17 cellular contexts compared by ENCODE assay signal in the genomic region with DNA sequence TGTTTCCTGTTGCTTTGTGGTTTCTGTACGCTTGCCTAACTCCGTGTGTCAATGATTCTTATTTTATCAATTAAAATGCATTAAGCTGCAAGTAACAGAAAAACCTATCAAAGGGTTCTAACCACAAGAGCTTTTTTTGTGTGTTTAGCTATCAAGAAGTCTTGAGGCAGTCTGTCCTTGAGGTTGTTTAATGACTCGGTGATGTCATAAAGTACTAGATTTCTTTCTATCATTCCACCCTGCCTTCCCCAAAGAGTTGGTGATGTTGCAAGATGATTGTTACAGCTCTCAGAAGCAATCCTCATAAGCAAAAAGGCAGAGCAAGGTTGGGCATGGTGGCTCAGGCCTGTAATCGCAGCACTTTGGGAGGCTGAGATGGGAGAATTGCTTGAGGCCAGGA. TPM values are rescaled to one million over a fixed set of nuclear protein-coding genes. Genes with fewer than 3 reads are reported as not detected.
DNase-seq lines count a peak whose midpoint lies in the region; ATAC-seq and TF ChIP-seq lines count a peak whose summit lies in the region.
"Had no signal": no experiment of that assay in that cellular context is flagged by ENCODE, and none has a peak within 500 bp of the region (broad histone marks: within the 10 kb centered on the region; RNA-seq: fewer than 3 reads in every experiment).

No MANE protein-coding gene starts in this region.

- H3K27me3 Mint-ChIP-seq in chondrocyte (ENCODE audit: low read depth), result no peaks in the 10 kb centered on the region
- H3K27me3 Mint-ChIP-seq: activated CD4-positive, alpha-beta memory T cell treated with anti-CD3 and anti-CD28 coated beads for 36 hours had no signal

- H3K4me3 ChIP-seq in HEK293 (ENCODE audit: low read depth, low read length) (no peak overlapping the region), foreskin fibroblast (ENCODE audit: low read depth in 1 of 2, low read length in 2 of 2) (no peak overlapping the region)
- H3K4me3 ChIP-seq: GM23338 had no signal

- no peaks in the 10 kb centered on the region for H3K36me3 ChIP-seq in HEK293 (ENCODE audit: control insufficient read depth in 2 of 2, insufficient read depth in 1 of 2, low read length in 2 of 2)

- H3K4me1 ChIP-seq in HEK293 (ENCODE audit: control insufficient read depth, insufficient read depth, low read length), result no peaks in the 10 kb centered on the region

- no peaks in the 10 kb centered on the region for H3K9me3 Mint-ChIP-seq in chondrocyte (ENCODE audit: low read depth)
- H3K9me3 Mint-ChIP-seq: activated CD4-positive, alpha-beta memory T cell treated with anti-CD3 and anti-CD28 coated beads for 36 hours; activated T-helper 2 cell treated with anti-CD3 and anti-CD28 coated beads, Interferon-gamma antibody, Interleukin-2, Interleukin-4, amounts not matched to agents 10 μg/mL and 5 μg/mL and 100 μg/mL, durations not matched to agents 14 hours and 24 hours and 36 hours; GM23338; stimulated activated effector memory CD8-positive, alpha-beta T cell treated with anti-CD3 and anti-CD28 coated beads, Interleukin-12 subunit alpha, Interleukin-12 subunit beta, amount 100 ng/mL, for 72 hours had no signal

- H3K36me3 Mint-ChIP-seq in chondrocyte (ENCODE audit: low read depth), result peaks cover 2% of the 10 kb centered on the region
- H3K36me3 Mint-ChIP-seq: activated CD4-positive, alpha-beta memory T cell treated with anti-CD3 and anti-CD28 coated beads for 36 hours; stimulated activated effector memory CD8-positive, alpha-beta T cell treated with anti-CD3 and anti-CD28 coated beads, Interleukin-12 subunit alpha, Interleukin-12 subunit beta, amount 100 ng/mL, for 72 hours had no signal

- peaks cover 23% of the 10 kb centered on the region for H3K4me1 Mint-ChIP-seq in chondrocyte (ENCODE audit: low read depth)
- H3K4me1 Mint-ChIP-seq: GM23338 had no signal

- no peaks in the 10 kb centered on the region for H3K9me3 ChIP-seq in HEK293 (ENCODE audit: control insufficient read depth, insufficient read depth, low read depth, low read length)

- no peak overlapping the region for H3K4me3 Mint-ChIP-seq in chondrocyte (ENCODE audit: unreplicated experiment)
- H3K4me3 Mint-ChIP-seq: activated CD4-positive, alpha-beta memory T cell treated with anti-CD3 and anti-CD28 coated beads for 36 hours; GM23338; stimulated activated effector memory CD8-positive, alpha-beta T cell treated with anti-CD3 and anti-CD28 coated beads, Interleukin-12 subunit alpha, Interleukin-12 subunit beta, amount 100 ng/mL, for 72 hours had no signal

- ATAC-seq in omental fat pad (ENCODE audit: low FRiP score) (no peak), GM21360 (IDR thresholded peaks at IDR 0.05; ENCODE audit: unreplicated experiment) (no peak)
- ATAC-seq: GM23338; Panc1; stimulated activated effector memory CD8-positive, alpha-beta T cell treated with anti-CD3 and anti-CD28 coated beads, Interleukin-12 subunit alpha, Interleukin-12 subunit beta, amount 100 ng/mL, for 72 hours had no signal

- no peak overlapping the region for H3K27ac ChIP-seq in HEK293 (ENCODE audit: extremely low read depth, low read depth, low read length)

- in situ Hi-C loops in SK-MEL-5 (cut with HindIII; ENCODE audit: low pct_unique_long_range_greater_than_20kb, low sequenced_read_pairs), result no loop called here

- DNase-seq in AML-193 (lab: John Stamatoyannopoulos, UW) (peak; percentile 36 to 39), SK-MEL-5 (ENCODE audit: low read depth, low spot score) (peak; percentile 50), foreskin fibroblast (peak; percentile 49 to 57), chondrocyte (ENCODE audit: low spot score) (no peak), NCI-H1930 (lab: John Stamatoyannopoulos, UW) (no peak), omental fat pad (ENCODE audit: low spot score) (no peak)
- DNase-seq: activated CD4-positive, alpha-beta memory T cell treated with anti-CD3 and anti-CD28 coated beads for 36 hours; effector CD4-positive, alpha-beta T cell; head of caudate nucleus; stimulated activated CD4-positive, alpha-beta T cell treated with anti-CD3 and anti-CD28 coated beads, Interleukin-2, amount 100 ng/mL, for 48 hours; T-helper 9 cell had no signal

- CTCF ChIA-PET in HEK293 (lab: Yijun Ruan, JAX), result no interaction called here

- no peak overlapping the region for H3K27ac Mint-ChIP-seq in chondrocyte (ENCODE audit: unreplicated experiment)
- H3K27ac Mint-ChIP-seq: activated CD4-positive, alpha-beta memory T cell treated with anti-CD3 and anti-CD28 coated beads for 36 hours; activated T-helper 2 cell treated with anti-CD3 and anti-CD28 coated beads, Interferon-gamma antibody, Interleukin-2, Interleukin-4, amounts not matched to agents 10 μg/mL and 5 μg/mL and 100 μg/mL, durations not matched to agents 14 hours and 24 hours and 36 hours; GM23338; stimulated activated effector memory CD8-positive, alpha-beta T cell treated with anti-CD3 and anti-CD28 coated beads, Interleukin-12 subunit alpha, Interleukin-12 subunit beta, amount 100 ng/mL, for 72 hours had no signal

- POLR2A ChIA-PET in HEK293 (lab: Yijun Ruan, JAX), result no interaction called here

- TF ChIP-seq CTCF in HEK293 (tag by site-specific recombination; IDR thresholded peaks at IDR 0.05) (no peak), foreskin fibroblast (IDR thresholded peaks at IDR 0.05; ENCODE audit: low read depth, low read length) (no peak), chondrocyte (IDR thresholded peaks at IDR 0.05) (no peak), omental fat pad (IDR thresholded peaks at IDR 0.05) (no peak)

TF ChIP-seq in HEK293, 187 proteins besides CTCF, POLR2A, EP300 and RAD21:
- TF ChIP-seq, protein P1, sequence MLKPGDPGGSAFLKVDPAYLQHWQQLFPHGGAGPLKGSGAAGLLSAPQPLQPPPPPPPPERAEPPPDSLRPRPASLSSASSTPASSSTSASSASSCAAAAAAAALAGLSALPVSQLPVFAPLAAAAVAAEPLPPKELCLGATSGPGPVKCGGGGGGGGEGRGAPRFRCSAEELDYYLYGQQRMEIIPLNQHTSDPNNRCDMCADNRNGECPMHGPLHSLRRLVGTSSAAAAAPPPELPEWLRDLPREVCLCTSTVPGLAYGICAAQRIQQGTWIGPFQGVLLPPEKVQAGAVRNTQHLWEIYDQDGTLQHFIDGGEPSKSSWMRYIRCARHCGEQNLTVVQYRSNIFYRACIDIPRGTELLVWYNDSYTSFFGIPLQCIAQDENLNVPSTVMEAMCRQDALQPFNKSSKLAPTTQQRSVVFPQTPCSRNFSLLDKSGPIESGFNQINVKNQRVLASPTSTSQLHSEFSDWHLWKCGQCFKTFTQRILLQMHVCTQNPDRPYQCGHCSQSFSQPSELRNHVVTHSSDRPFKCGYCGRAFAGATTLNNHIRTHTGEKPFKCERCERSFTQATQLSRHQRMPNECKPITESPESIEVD (tag by site-specific recombination; IDR thresholded peaks at IDR 0.05), result peak; percentile 53
- TF ChIP-seq FEZF1 (tag by site-specific recombination; IDR thresholded peaks at IDR 0.05) (no peak), ATF2 (tag by site-specific recombination; IDR thresholded peaks at IDR 0.05; ENCODE audit: low read depth) (0 out of 2 replicates have a peak, but pooled peaks have one; percentile 8)

RNA-seq across cellular contexts. Expression of gene SPTBN1, which starts 51.9 kb away (rescaled TPM):
- total RNA-seq in SK-MEL-5 (2014; rRNA removed; shearing (Covaris generic)), result 326 and 357 TPM in 2 replicates
- polyA plus RNA-seq in SK-MEL-5 (2015; cell fraction: cytosol; rRNA removed), result 127 and 181 TPM in 2 replicates
- 212 and 247 TPM in 2 replicates for polyA plus RNA-seq in SK-MEL-5 (2015; cell fraction: nucleus; rRNA removed)
- total RNA-seq in chondrocyte, result 275 to 297 TPM (median 293 TPM) in 3 replicates
- total RNA-seq in omental fat pad, result 1,000 to 10,000 TPM in 2 of 4 donors, 100 to 1,000 TPM in 2; 681 to 1,046 (median 964) TPM

Comparison
In these comparisons a context has a peak if more than half of its experiments do, and no peak if none do; other contexts are left out.
1. DNase-seq: peak in AML-193 (2 of 2), SK-MEL-5 (single experiment) and foreskin fibroblast (2 of 2); none in chondrocyte (single experiment), NCI-H1930 (0 of 2) and omental fat pad (single experiment).